In genomic region chr7:2834748-2835441, GRCh38 we compare ENCODE assay signal across 27 cellular contexts. TPM values are rescaled to one million over a fixed set of nuclear protein-coding genes. Genes with fewer than 3 reads are reported as not detected.
DNase-seq lines count a peak whose midpoint lies in the region; FAIRE-seq and TF ChIP-seq lines count a peak whose summit lies in the region.
"Had no signal": no experiment of that assay in that cellular context is flagged by ENCODE, and none has a peak within 500 bp of the region (broad histone marks: within the 10 kb centered on the region; RNA-seq: fewer than 3 reads in every experiment).

No MANE protein-coding gene starts in this region.

- H2BK5ac ChIP-seq in mesendoderm (ENCODE audit: low read length): no peak overlapping the region

- H3K23ac ChIP-seq in mesendoderm (ENCODE audit: low read length): peak overlapping the region; percentile 54

- peak; percentile 30 for FAIRE-seq in GM12892 (lab: Jason Lieb, UNC)
- no peak for FAIRE-seq in D721Med (lab: Jason Lieb, UNC)
- FAIRE-seq: bronchial epithelial cell, colon, frontal cortex, H54, RCC 7860, TTC549 had no signal

- H3K79me2 ChIP-seq in mesendoderm (ENCODE audit: control insufficient read depth, insufficient read depth, low read length): peaks cover 79% of the 10 kb centered on the region

- H2BK15ac ChIP-seq in mesendoderm (replicated peaks; ENCODE audit: low read depth): no peak overlapping the region

- peaks cover 10% of the 10 kb centered on the region for H3K36me3 Mint-ChIP-seq in IgD-negative memory B cell
- H3K36me3 Mint-ChIP-seq in endothelial cell (ENCODE audit: low read depth, unreplicated experiment): peaks cover 33% of the 10 kb centered on the region

- H3K36me3 ChIP-seq in mesendoderm (ENCODE audit: control insufficient read depth, insufficient read depth, low read length): peaks cover 1% of the 10 kb centered on the region
- H3K36me3 ChIP-seq: neutrophil, prostate gland had no signal

- no peak overlapping the region for H2AK5ac ChIP-seq in mesendoderm (ENCODE audit: low read length)

- H3K9ac ChIP-seq in mesendoderm (ENCODE audit: low read length): no peak overlapping the region

- H3K56ac ChIP-seq in mesendoderm (ENCODE audit: low read length): no peak overlapping the region

- H3K4me1 ChIP-seq in mesendoderm (ENCODE audit: control insufficient read depth, low read depth, low read length): peaks cover 3% of the 10 kb centered on the region
- H3K4me1 ChIP-seq: prostate gland had no signal

- DNase-seq in GM12892 (ENCODE audit: insufficient read length) (no peak), endothelial cell (ENCODE audit: low spot score) (no peak), mesendoderm (no peak), MV-4-11 (lab: John Stamatoyannopoulos, UW) (no peak), D721Med (ENCODE audit: insufficient read length, low spot score) (no peak), NCI-H526 (lab: John Stamatoyannopoulos, UW) (no peak)
- DNase-seq: activated CD4-positive, CD25-positive, alpha-beta regulatory T cell treated with anti-CD3 and anti-CD28 coated beads, Interleukin-2, amount 50 U/mL, for 72 hours; activated CD8-positive, alpha-beta T cell treated with anti-CD3 and anti-CD28 coated beads for 36 hours; Calu3; effector CD4-positive, alpha-beta T cell; KBM-7; mesenchymal stem cell; NCI-H146; stimulated activated naive CD4-positive, alpha-beta T cell treated with Interleukin-2 at 50 U/mL for 16 hours had no signal

- WGBS in mesendoderm (ENCODE audit: extremely low coverage, insufficient coverage, low lambda C conversion rate): no CpG with 5 or more reads among the region's 17 CpGs

- H4K8ac ChIP-seq in mesendoderm (ENCODE audit: low read depth, low read length): no peak overlapping the region

- H3K27me3 Mint-ChIP-seq in IgD-negative memory B cell: no peaks in the 10 kb centered on the region
- H3K27me3 Mint-ChIP-seq in endothelial cell (ENCODE audit: unreplicated experiment): peaks cover 2% of the 10 kb centered on the region
- H3K27me3 Mint-ChIP-seq: activated CD8-positive, alpha-beta T cell treated with anti-CD3 and anti-CD28 coated beads for 36 hours had no signal

- H4K5ac ChIP-seq in mesendoderm (ENCODE audit: low read length): no peak overlapping the region

- peaks cover 38% of the 10 kb centered on the region for H3K79me1 ChIP-seq in mesendoderm (ENCODE audit: low read length)

- no peak overlapping the region for H3K4me3 Mint-ChIP-seq in IgD-negative memory B cell
- peak overlapping the region; percentile 83 for H3K4me3 Mint-ChIP-seq in endothelial cell (ENCODE audit: unreplicated experiment)
- H3K4me3 Mint-ChIP-seq: activated CD8-positive, alpha-beta T cell treated with anti-CD3 and anti-CD28 coated beads for 36 hours; T-helper 1 cell treated with Interleukin-12 subunit alpha and Interleukin-12 subunit beta and Interleukin-4 antibody, amounts not matched to agents 30 μg/mL and 1 μg/mL, for 36 hours had no signal

- no peak overlapping the region for H3K4me3 ChIP-seq in mesendoderm (ENCODE audit: low read length)
- H3K4me3 ChIP-seq: prostate gland had no signal

- H3K27me3 ChIP-seq in mesendoderm (ENCODE audit: insufficient read depth, low read length, poor library complexity): no peaks in the 10 kb centered on the region
- H3K27me3 ChIP-seq: neutrophil had no signal

- H3K9me3 Mint-ChIP-seq in IgD-negative memory B cell (no peaks in the 10 kb centered on the region), endothelial cell (ENCODE audit: unreplicated experiment) (no peaks in the 10 kb centered on the region)
- H3K9me3 Mint-ChIP-seq: activated naive CD4-positive, alpha-beta T cell treated with anti-CD3 and anti-CD28 coated beads, Interleukin-2, amount 50 U/mL, for 72 hours; activated T-helper 2 cell treated with anti-CD3 and anti-CD28 coated beads, Interferon-gamma antibody, Interleukin-2, Interleukin-4, amounts not matched to agents 10 μg/mL and 5 μg/mL and 100 μg/mL, durations not matched to agents 14 hours and 24 hours and 36 hours; T-helper 1 cell treated with Interleukin-12 subunit alpha and Interleukin-12 subunit beta and Interleukin-4 antibody, amounts not matched to agents 30 μg/mL and 1 μg/mL, for 36 hours had no signal

- no peak for TF ChIP-seq CTCF in endothelial cell (IDR thresholded peaks at IDR 0.05; ENCODE audit: unreplicated experiment)
- no peak for TF ChIP-seq CTCF in D721Med (IDR thresholded peaks at IDR 0.05; ENCODE audit: insufficient read depth, missing control alignments)

- no peak for TF ChIP-seq POLR2A in GM12892 (IDR thresholded peaks at IDR 0.05; ENCODE audit: low read depth, low read length)

- H3K4me2 ChIP-seq in mesendoderm (ENCODE audit: low read length): no peak overlapping the region

- H3K27ac ChIP-seq in mesendoderm (ENCODE audit: low read depth, low read length): no peak overlapping the region
- H3K27ac ChIP-seq: epithelial cell of prostate, neutrophil, prostate gland had no signal

- H3K27ac Mint-ChIP-seq in IgD-negative memory B cell (peak overlapping the region in 2 of 3 donors; percentile 56 to 85), endothelial cell (ENCODE audit: unreplicated experiment) (peak overlapping the region; percentile 86)
- H3K27ac Mint-ChIP-seq: activated CD8-positive, alpha-beta T cell treated with anti-CD3 and anti-CD28 coated beads for 36 hours; activated naive CD4-positive, alpha-beta T cell treated with anti-CD3 and anti-CD28 coated beads, Interleukin-2, amount 50 U/mL, for 72 hours; activated T-helper 2 cell treated with anti-CD3 and anti-CD28 coated beads, Interferon-gamma antibody, Interleukin-2, Interleukin-4, amounts not matched to agents 10 μg/mL and 5 μg/mL and 100 μg/mL, durations not matched to agents 14 hours and 24 hours and 36 hours; T-helper 1 cell treated with Interleukin-12 subunit alpha and Interleukin-12 subunit beta and Interleukin-4 antibody, amounts not matched to agents 30 μg/mL and 1 μg/mL, for 36 hours had no signal

- H3K4me1 Mint-ChIP-seq in IgD-negative memory B cell (peaks cover 35 to 43% (median 36%) of the 10 kb centered on the region in 3 donors), endothelial cell (ENCODE audit: unreplicated experiment) (peaks cover 75% of the 10 kb centered on the region)

- H2BK120ac ChIP-seq in mesendoderm (ENCODE audit: low read depth, low read length): no peak overlapping the region

- no peak overlapping the region for H3K18ac ChIP-seq in mesendoderm (ENCODE audit: low read length)

- H3K4ac ChIP-seq in mesendoderm (ENCODE audit: low read depth, low read length): no peak overlapping the region

RNA-seq across cellular contexts. Expression of gene GNA12, which starts 9.2 kb away (rescaled TPM):
- polyA plus RNA-seq in GM12892 (2012; ENCODE audit: missing spikeins): 14.9 TPM
- polyA plus RNA-seq in IgD-negative memory B cell: 16.4 TPM
- total RNA-seq in endothelial cell (ENCODE audit: unreplicated experiment): 105 TPM
- 46.1 TPM for polyA plus RNA-seq in mesendoderm (2013, experiment 1 of 2)
- polyA plus RNA-seq in mesendoderm (2013, experiment 2 of 2): 47.4 TPM
